Comparison of ENCODE assay signal across 1 cellular context in the genomic region with DNA sequence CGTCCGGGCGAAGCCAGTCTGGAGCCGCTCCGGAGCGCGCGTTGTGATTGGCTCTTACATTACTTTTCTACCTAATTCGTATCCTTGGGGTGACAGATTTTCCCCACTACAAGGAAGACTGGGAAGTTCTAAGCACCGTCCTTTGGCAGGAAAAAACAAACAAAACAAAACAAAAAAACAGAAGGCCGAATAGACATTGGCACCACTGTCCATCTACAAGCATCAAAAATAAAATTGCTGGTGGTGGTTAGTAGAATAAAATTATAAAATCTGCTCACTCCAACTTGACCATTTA.
TF ChIP-seq lines count a peak whose summit lies in the region.

No MANE protein-coding gene starts in this region.

TF ChIP-seq in HepG2, 621 proteins besides CTCF, POLR2A, EP300 and RAD21 (continued from another document):
- peak; percentile 32; the same call in 1 of the 2 replicates for TF ChIP-seq AHDC1 (CRISPR knock-in tag; IDR thresholded peaks at IDR 0.05; ENCODE audit: borderline replicate concordance)
- peak; percentile 4; the same call in 1 of the 2 replicates for TF ChIP-seq ZNF230 (CRISPR knock-in tag; IDR thresholded peaks at IDR 0.05)
- TF ChIP-seq TBP (CRISPR knock-in tag; IDR thresholded peaks at IDR 0.05), result no peak
- peak; percentile 66 for TF ChIP-seq ATF1 (CRISPR knock-in tag; IDR thresholded peaks at IDR 0.05)
- TF ChIP-seq ZNF362 (CRISPR knock-in tag; IDR thresholded peaks at IDR 0.05; ENCODE audit: borderline replicate concordance), result no peak
- TF ChIP-seq ZNF577 (CRISPR knock-in tag; IDR thresholded peaks at IDR 0.05; ENCODE audit: borderline replicate concordance, low read depth), result 0 out of 2 replicates have a peak, but pooled peaks have one; percentile 22
- TF ChIP-seq ZNF354B (CRISPR knock-in tag; IDR thresholded peaks at IDR 0.05), result no peak
- TF ChIP-seq IKZF1 (IDR thresholded peaks at IDR 0.05), result no peak
- 0 out of 2 replicates have a peak, but pooled peaks have one; percentile 3 for TF ChIP-seq KAT8 (CRISPR knock-in tag; IDR thresholded peaks at IDR 0.05)
- TF ChIP-seq SMARCC2 (IDR thresholded peaks at IDR 0.05), result no peak
- no peak for TF ChIP-seq ZNF337 (CRISPR knock-in tag; IDR thresholded peaks at IDR 0.05; ENCODE audit: borderline replicate concordance, low read depth)
- no peak for TF ChIP-seq IKZF4 (CRISPR knock-in tag; IDR thresholded peaks at IDR 0.05; ENCODE audit: borderline replicate concordance, low read depth, not compliant biosample characterization)
- TF ChIP-seq NFYB (CRISPR knock-in tag; IDR thresholded peaks at IDR 0.05), result peak; percentile 37; the same call in 1 of the 2 replicates
- TF ChIP-seq, protein P1, sequence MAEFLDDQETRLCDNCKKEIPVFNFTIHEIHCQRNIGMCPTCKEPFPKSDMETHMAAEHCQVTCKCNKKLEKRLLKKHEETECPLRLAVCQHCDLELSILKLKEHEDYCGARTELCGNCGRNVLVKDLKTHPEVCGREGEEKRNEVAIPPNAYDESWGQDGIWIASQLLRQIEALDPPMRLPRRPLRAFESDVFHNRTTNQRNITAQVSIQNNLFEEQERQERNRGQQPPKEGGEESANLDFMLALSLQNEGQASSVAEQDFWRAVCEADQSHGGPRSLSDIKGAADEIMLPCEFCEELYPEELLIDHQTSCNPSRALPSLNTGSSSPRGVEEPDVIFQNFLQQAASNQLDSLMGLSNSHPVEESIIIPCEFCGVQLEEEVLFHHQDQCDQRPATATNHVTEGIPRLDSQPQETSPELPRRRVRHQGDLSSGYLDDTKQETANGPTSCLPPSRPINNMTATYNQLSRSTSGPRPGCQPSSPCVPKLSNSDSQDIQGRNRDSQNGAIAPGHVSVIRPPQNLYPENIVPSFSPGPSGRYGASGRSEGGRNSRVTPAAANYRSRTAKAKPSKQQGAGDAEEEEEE (CRISPR knock-in tag; IDR thresholded peaks at IDR 0.05; ENCODE audit: borderline replicate concordance), result no peak
- TF ChIP-seq, protein P2, sequence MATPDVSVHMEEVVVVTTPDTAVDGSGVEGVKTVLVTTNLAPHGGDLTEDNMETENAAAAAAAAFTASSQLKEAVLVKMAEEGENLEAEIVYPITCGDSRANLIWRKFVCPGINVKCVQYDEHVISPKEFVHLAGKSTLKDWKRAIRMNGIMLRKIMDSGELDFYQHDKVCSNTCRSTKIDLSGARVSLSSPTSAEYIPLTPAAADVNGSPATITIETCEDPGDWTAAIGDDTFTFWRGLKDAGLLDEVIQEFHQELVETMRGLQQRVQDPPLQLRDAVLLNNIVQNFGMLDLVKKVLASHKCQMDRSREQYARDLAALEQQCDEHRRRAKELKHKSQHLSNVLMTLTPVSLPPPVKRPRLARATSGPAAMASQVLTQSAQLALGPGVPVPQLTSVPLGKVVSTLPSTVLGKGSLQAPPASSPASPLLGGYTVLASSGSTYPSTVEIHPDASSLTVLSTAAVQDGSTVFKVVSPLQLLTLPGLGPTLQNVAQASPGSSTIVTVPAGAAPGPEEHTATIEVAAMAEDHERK (CRISPR knock-in tag; IDR thresholded peaks at IDR 0.05; ENCODE audit: low read depth), result peak; percentile 13; the same call in 1 of the 2 replicates
- 0 out of 2 replicates have a peak, but pooled peaks have one; percentile 6 for TF ChIP-seq ZBTB20 (CRISPR knock-in tag; IDR thresholded peaks at IDR 0.05; ENCODE audit: borderline replicate concordance, low read depth)
- TF ChIP-seq, protein P3, sequence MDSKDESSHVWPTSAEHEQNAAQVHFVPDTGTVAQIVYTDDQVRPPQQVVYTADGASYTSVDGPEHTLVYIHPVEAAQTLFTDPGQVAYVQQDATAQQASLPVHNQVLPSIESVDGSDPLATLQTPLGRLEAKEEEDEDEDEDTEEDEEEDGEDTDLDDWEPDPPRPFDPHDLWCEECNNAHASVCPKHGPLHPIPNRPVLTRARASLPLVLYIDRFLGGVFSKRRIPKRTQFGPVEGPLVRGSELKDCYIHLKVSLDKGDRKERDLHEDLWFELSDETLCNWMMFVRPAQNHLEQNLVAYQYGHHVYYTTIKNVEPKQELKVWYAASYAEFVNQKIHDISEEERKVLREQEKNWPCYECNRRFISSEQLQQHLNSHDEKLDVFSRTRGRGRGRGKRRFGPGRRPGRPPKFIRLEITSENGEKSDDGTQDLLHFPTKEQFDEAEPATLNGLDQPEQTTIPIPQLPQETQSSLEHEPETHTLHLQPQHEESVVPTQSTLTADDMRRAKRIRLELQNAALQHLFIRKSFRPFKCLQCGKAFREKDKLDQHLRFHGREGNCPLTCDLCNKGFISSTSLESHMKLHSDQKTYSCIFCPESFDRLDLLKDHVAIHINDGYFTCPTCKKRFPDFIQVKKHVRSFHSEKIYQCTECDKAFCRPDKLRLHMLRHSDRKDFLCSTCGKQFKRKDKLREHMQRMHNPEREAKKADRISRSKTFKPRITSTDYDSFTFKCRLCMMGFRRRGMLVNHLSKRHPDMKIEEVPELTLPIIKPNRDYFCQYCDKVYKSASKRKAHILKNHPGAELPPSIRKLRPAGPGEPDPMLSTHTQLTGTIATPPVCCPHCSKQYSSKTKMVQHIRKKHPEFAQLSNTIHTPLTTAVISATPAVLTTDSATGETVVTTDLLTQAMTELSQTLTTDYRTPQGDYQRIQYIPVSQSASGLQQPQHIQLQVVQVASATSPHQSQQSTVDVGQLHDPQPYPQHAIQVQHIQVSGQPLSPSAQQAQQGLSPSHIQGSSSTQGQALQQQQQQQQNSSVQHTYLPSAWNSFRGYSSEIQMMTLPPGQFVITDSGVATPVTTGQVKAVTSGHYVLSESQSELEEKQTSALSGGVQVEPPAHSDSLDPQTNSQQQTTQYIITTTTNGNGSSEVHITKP (CRISPR knock-in tag; IDR thresholded peaks at IDR 0.05; ENCODE audit: low read depth), result no peak
- no peak for TF ChIP-seq CHD2 (IDR thresholded peaks at IDR 0.05; ENCODE audit: low read depth, low read length)
- 0 out of 2 replicates have a peak, but pooled peaks have one; percentile 12 for TF ChIP-seq ZSCAN9 (CRISPR knock-in tag; IDR thresholded peaks at IDR 0.05; ENCODE audit: borderline replicate concordance)
- TF ChIP-seq ZNF761 (CRISPR knock-in tag; conservative IDR thresholded peaks at IDR 0.05), result no peak
